ENCODE assay signal across 14 cellular contexts in the genomic region with DNA sequence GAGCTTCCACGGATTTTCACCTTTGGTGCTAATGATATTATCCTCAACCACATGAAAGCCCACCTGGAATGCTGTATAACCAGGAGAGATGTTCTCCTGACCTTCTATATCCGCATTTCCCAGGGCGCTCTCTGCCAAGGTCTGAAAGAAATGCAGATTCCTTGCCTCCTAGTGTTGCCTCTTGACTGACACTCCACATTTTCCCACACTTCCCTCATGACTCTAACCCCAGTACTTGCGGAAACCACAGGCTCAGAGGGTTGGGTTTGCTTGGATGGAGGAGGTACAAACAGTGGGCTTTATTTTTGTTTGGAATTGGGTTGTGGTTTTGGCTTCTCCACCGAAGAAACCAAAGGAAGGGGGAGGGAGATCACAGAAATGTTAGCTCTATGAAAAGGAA.
DNase-seq lines count a peak whose midpoint lies in the region; ATAC-seq and TF ChIP-seq lines count a peak whose summit lies in the region.
"Had no signal": no experiment of that assay in that cellular context is flagged by ENCODE, and none has a peak within 500 bp of the region (broad histone marks: within the 10 kb centered on the region; RNA-seq: fewer than 3 reads in every experiment).

No MANE protein-coding gene starts in this region.

- H3K36me3 ChIP-seq in mucosa of descending colon (ENCODE audit: low read depth), result no peaks in the 10 kb centered on the region
- H3K36me3 ChIP-seq: spleen, uterus had no signal

- in situ Hi-C loops in G401 (cut with HindIII; ENCODE audit: low sequenced_read_pairs), result no loop called here

- no peak overlapping the region for H3K27ac Mint-ChIP-seq in mesothelial cell of epicardium
- H3K27ac Mint-ChIP-seq: effector memory CD8-positive, alpha-beta T cell; naive B cell had no signal

- H3K27me3 Mint-ChIP-seq in mesothelial cell of epicardium (ENCODE audit: low read depth), result peaks cover 2% of the 10 kb centered on the region

- DNase-seq in AG20443 (ENCODE audit: low spot score), result peak; percentile 52
- peak; percentile 61 for DNase-seq in MV-4-11 (lab: John Stamatoyannopoulos, UW)
- DNase-seq in mucosa of descending colon, result peak in 1 of 3 donors; percentile 10
- DNase-seq in mesothelial cell of epicardium (ENCODE audit: low spot score in 2 of 2, unreplicated experiment in 2 of 2), result no peak
- no peak for DNase-seq in G401 (ENCODE audit: low spot score)
- no peak for DNase-seq in D341Med (ENCODE audit: low spot score)
- no peak for DNase-seq in HUDEP-2 (lab: John Stamatoyannopoulos, UW; ENCODE audit: unreplicated experiment in 76 of 76)
- DNase-seq: effector memory CD8-positive, alpha-beta T cell; GDM1; naive B cell; NCI-H345; spleen; uterus had no signal

- peaks cover under 1% of the 10 kb centered on the region for H3K36me3 Mint-ChIP-seq in mesothelial cell of epicardium
- H3K36me3 Mint-ChIP-seq: naive B cell had no signal

- no peaks in the 10 kb centered on the region for H3K4me1 ChIP-seq in mucosa of descending colon (ENCODE audit: low read depth)
- H3K4me1 ChIP-seq: uterus had no signal

- peaks cover 51% of the 10 kb centered on the region for H3K4me1 Mint-ChIP-seq in mesothelial cell of epicardium
- H3K4me1 Mint-ChIP-seq: naive B cell had no signal

- no peak overlapping the region for H3K4me3 Mint-ChIP-seq in mesothelial cell of epicardium
- H3K4me3 Mint-ChIP-seq: effector memory CD8-positive, alpha-beta T cell; naive B cell had no signal

- ATAC-seq in mucosa of descending colon, result peak; percentile 38
- ATAC-seq: effector memory CD8-positive, alpha-beta T cell had no signal

- H3K9me3 Mint-ChIP-seq in mesothelial cell of epicardium, result peaks cover 4% of the 10 kb centered on the region
- H3K9me3 Mint-ChIP-seq: effector memory CD8-positive, alpha-beta T cell had no signal

- TF ChIP-seq CTCF in mucosa of descending colon (IDR thresholded peaks at IDR 0.05) (no peak), mesothelial cell of epicardium (IDR thresholded peaks at IDR 0.05; ENCODE audit: unreplicated experiment) (no peak)

- intact Hi-C loops in mucosa of descending colon (cut with DNase I, micrococcal nuclease), result no loop called here

- no peak overlapping the region for H3K4me3 ChIP-seq in mucosa of descending colon
- H3K4me3 ChIP-seq: spleen, uterus had no signal

- H3K9me3 ChIP-seq in mucosa of descending colon, result no peaks in the 10 kb centered on the region
- H3K9me3 ChIP-seq: spleen, uterus had no signal

- peak overlapping the region; percentile 67 for H3K27ac ChIP-seq in cingulate gyrus (ENCODE audit: low read depth, low read length)
- H3K27ac ChIP-seq: spleen had no signal

Comparison
In these comparisons a context has a peak if more than half of its experiments do, and no peak if none do; other contexts are left out.
1. DNase-seq: peak in AG20443 (single experiment) and MV-4-11 (single experiment); none in mesothelial cell of epicardium (0 of 2), G401 (single experiment), D341Med (single experiment) and HUDEP-2 (0 of 76).